In genomic region chr4:26105372-26105771, GRCh38 we compare ENCODE assay signal across 16 cellular contexts.
DNase-seq lines count a peak whose midpoint lies in the region; ATAC-seq and TF ChIP-seq lines count a peak whose summit lies in the region.
"Had no signal": no experiment of that assay in that cellular context is flagged by ENCODE, and none has a peak within 500 bp of the region (broad histone marks: within the 10 kb centered on the region; RNA-seq: fewer than 3 reads in every experiment).

No MANE protein-coding gene starts in this region.

- H3K4me3 ChIP-seq in colonic mucosa (no peak overlapping the region), left ventricle myocardium inferior (no peak overlapping the region)
- no peak overlapping the region for H3K4me3 ChIP-seq in effector memory CD4-positive, alpha-beta T cell (ENCODE audit: insufficient read depth, low read depth, low read length, poor library complexity, severe bottlenecking)
- H3K4me3 ChIP-seq: left lung had no signal

- H3K27ac ChIP-seq in colonic mucosa (peak overlapping the region; percentile 16), left ventricle myocardium inferior (replicated peaks) (peak overlapping the region; percentile 70)
- no peak overlapping the region for H3K27ac ChIP-seq in effector memory CD4-positive, alpha-beta T cell (ENCODE audit: insufficient read depth, low read length, poor library complexity, severe bottlenecking)
- H3K27ac ChIP-seq: left lung, neutrophil had no signal

- H3K27me3 ChIP-seq in colonic mucosa (no peaks in the 10 kb centered on the region), left ventricle myocardium inferior (ENCODE audit: low read depth) (peaks cover 6% of the 10 kb centered on the region)
- H3K27me3 ChIP-seq in effector memory CD4-positive, alpha-beta T cell (replicated peaks; ENCODE audit: control insufficient read depth, insufficient read depth, low read length, poor library complexity, severe bottlenecking): no peaks in the 10 kb centered on the region
- H3K27me3 ChIP-seq: left lung, neutrophil had no signal

- H3K36me3 ChIP-seq in colonic mucosa (no peaks in the 10 kb centered on the region), left ventricle myocardium inferior (no peaks in the 10 kb centered on the region)
- H3K36me3 ChIP-seq in effector memory CD4-positive, alpha-beta T cell (ENCODE audit: control insufficient read depth, insufficient read depth, low read length): no peaks in the 10 kb centered on the region
- H3K36me3 ChIP-seq: left lung, neutrophil had no signal

- intact Hi-C loops in colonic mucosa (cut with DNase I): no loop called here
- intact Hi-C loops in left ventricle myocardium inferior (cut with micrococcal nuclease): no loop called here

- ATAC-seq in HG03025 (IDR thresholded peaks at IDR 0.05; ENCODE audit: low FRiP score, unreplicated experiment) (no peak), GM21367 (IDR thresholded peaks at IDR 0.05; ENCODE audit: unreplicated experiment) (no peak)

- no peak for TF ChIP-seq CTCF in colonic mucosa (IDR thresholded peaks at IDR 0.05)
- TF ChIP-seq CTCF in left ventricle myocardium inferior (IDR thresholded peaks at IDR 0.05; ENCODE audit: borderline replicate concordance): no peak

- H3K9me3 ChIP-seq in colonic mucosa (no peaks in the 10 kb centered on the region), left ventricle myocardium inferior (replicated peaks) (no peaks in the 10 kb centered on the region)
- no peaks in the 10 kb centered on the region for H3K9me3 ChIP-seq in effector memory CD4-positive, alpha-beta T cell (ENCODE audit: control insufficient read depth, low read length)
- H3K9me3 ChIP-seq: left lung, neutrophil had no signal

- H3K9ac ChIP-seq in colonic mucosa (ENCODE audit: low read depth in 2 of 2, low read length in 2 of 2): no peak overlapping the region

- H3K4me1 ChIP-seq in colonic mucosa (no peaks in the 10 kb centered on the region), left ventricle myocardium inferior (peaks cover 15% of the 10 kb centered on the region)
- H3K4me1 ChIP-seq in effector memory CD4-positive, alpha-beta T cell (ENCODE audit: control insufficient read depth, insufficient read depth, low read length, poor library complexity, severe bottlenecking): no peaks in the 10 kb centered on the region
- H3K4me1 ChIP-seq: left lung had no signal

- DNase-seq in LHCN-M2 (ENCODE audit: low read depth): peak; percentile 39
- DNase-seq in colonic mucosa: no peak
- DNase-seq in left ventricle myocardium inferior: no peak
- peak; percentile 54 for DNase-seq in stromal cell of bone marrow (ENCODE audit: low read depth)
- no peak for DNase-seq in activated CD8-positive, alpha-beta memory T cell treated with anti-CD3 and anti-CD28 coated beads, Interleukin-2, amount 50 U/mL, for 48 hours
- DNase-seq in effector memory CD4-positive, alpha-beta T cell: no peak
- DNase-seq: activated CD4-positive, alpha-beta T cell treated with anti-CD3 and anti-CD28 coated beads, Interleukin-2, amount 50 U/mL, for 1 hour; activated gamma-delta T cell; amygdala; DND-41; left lung; NCI-H1105 treated with DMSO at 0.1 percent for 48 hours; NCI-H526 had no signal

Comparison
In these comparisons a context has a peak if more than half of its experiments do, and no peak if none do; other contexts are left out.
1. DNase-seq: peak in LHCN-M2 (single experiment) and stromal cell of bone marrow (single experiment); none in colonic mucosa (single experiment), left ventricle myocardium inferior (single experiment), activated CD8-positive, alpha-beta memory T cell treated with anti-CD3 and anti-CD28 coated beads, Interleukin-2, amount 50 U/mL, for 48 hours (single experiment) and effector memory CD4-positive, alpha-beta T cell (0 of 3).